ENCODE assay signal across 2 cellular contexts in the genomic region with DNA sequence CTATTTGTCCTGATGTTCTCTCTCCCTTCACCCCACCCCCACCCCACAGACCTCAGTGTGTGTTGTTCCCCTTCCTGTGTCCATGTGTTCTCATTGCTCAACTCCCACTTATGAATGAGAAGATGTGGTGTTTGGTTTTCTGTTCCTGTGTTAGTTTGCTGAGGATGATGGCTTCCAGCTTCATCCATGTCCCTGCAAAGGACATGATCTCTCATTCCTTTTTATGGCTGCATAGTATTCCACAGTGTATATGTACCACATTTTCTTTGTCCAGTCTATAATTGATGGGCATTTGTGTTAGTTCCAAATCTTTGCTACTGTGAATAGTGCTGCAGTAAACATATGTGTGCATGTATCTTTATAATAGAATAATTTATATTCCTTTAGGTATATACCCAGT. TPM values are rescaled to one million over a fixed set of nuclear protein-coding genes. Genes with fewer than 3 reads are reported as not detected.
"Had no signal": no experiment of that assay in that cellular context is flagged by ENCODE, and none has a peak within 500 bp of the region (broad histone marks: within the 10 kb centered on the region; RNA-seq: fewer than 3 reads in every experiment).

No MANE protein-coding gene starts in this region.

RNA-seq across cellular contexts. Expression of gene SLC1A3, which starts 26.5 kb away (rescaled TPM):
- total RNA-seq: activated T-helper 1 cell treated with anti-CD3 and anti-CD28 coated beads, Interleukin-12 subunit alpha, Interleukin-12 subunit beta, Interleukin-2, Interleukin-4 antibody, amounts not matched to agents 30 ng/mL and 10 ng/mL and 1 ng/mL, durations not matched to agents 14 hours and 24 hours and 36 hours; activated T-helper 2 cell treated with anti-CD3 and anti-CD28 coated beads, Interferon-gamma antibody, Interleukin-2, Interleukin-4, amounts not matched to agents 10 μg/mL and 5 μg/mL and 100 μg/mL, durations not matched to agents 14 hours and 24 hours and 36 hours had no signal
